10 cellular contexts compared by ENCODE assay signal in the genomic region with DNA sequence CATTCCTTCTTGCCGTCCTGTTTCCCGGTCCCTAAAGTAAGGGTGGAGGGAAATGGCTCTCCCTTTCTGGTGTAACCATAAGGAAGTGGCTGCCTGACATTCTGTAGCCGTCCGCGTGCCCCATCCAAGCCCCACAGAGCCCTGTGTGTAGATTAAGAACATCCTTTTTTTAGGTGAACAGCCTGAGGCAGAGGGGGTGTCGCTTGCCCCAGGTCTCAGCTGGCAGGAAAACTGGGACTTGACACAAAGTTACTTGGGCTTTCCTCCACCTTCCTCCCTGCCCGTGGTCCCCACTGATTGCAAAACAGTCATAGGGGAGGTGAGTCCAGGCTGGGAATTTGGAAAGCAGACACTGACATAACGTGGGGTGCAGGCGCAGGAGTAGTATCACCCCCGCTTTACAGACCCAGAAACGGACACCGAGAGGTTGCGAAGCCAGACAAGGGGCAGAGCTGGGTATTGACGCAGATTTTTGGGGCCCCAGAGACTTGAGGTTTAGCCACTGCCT. TPM values are rescaled to one million over a fixed set of nuclear protein-coding genes. Genes with fewer than 3 reads are reported as not detected.
A peak's percentile ranks its signal among the peaks of the same experiment; 100 is the strongest.
DNase-seq lines count a peak whose midpoint lies in the region; ATAC-seq and TF ChIP-seq lines count a peak whose summit lies in the region.
"Had no signal": no experiment of that assay in that cellular context is flagged by ENCODE, and none has a peak within 500 bp of the region (broad histone marks: within the 10 kb centered on the region; RNA-seq: fewer than 3 reads in every experiment).

No MANE protein-coding gene starts in this region.

- H3K9me3 ChIP-seq in breast epithelium, result no peaks in the 10 kb centered on the region
- no peaks in the 10 kb centered on the region for H3K9me3 ChIP-seq in mucosa of rectum (ENCODE audit: control insufficient read depth in 2 of 2, low read length in 2 of 2)

- H3K4me1 ChIP-seq in breast epithelium (peaks cover 4 to 10% of the 10 kb centered on the region in 2 donors), mucosa of rectum (ENCODE audit: control insufficient read depth in 2 of 2, insufficient read depth in 2 of 2, low read length in 2 of 2) (peaks cover 9 to 14% of the 10 kb centered on the region in 2 donors)

- peak overlapping the region; percentile 56 to 59 for H3K9ac ChIP-seq in mucosa of rectum (ENCODE audit: low read depth in 1 of 2, low read length in 2 of 2)

- in situ Hi-C loops in GM13977 (cut with MboI; ENCODE audit: low pct_unique_long_range_greater_than_20kb, low sequenced_read_pairs, unreplicated experiment), result no loop called here

- no peaks in the 10 kb centered on the region for H3K27me3 Mint-ChIP-seq in MCF 10A (ENCODE audit: insufficient read depth, unreplicated experiment)
- peaks cover 11% of the 10 kb centered on the region for H3K27me3 Mint-ChIP-seq in central memory CD8-positive, alpha-beta T cell
- no peaks in the 10 kb centered on the region for H3K27me3 Mint-ChIP-seq in type B pancreatic cell

- no peak for DNase-seq in breast epithelium (ENCODE audit: low spot score in 2 of 2)
- no peak for DNase-seq in MCF 10A (ENCODE audit: unreplicated experiment)
- no peak for DNase-seq in central memory CD8-positive, alpha-beta T cell (ENCODE audit: low spot score in 2 of 2)
- no peak for DNase-seq in type B pancreatic cell (ENCODE audit: extremely low spot score, unreplicated experiment)
- no peak for DNase-seq in D341Med (ENCODE audit: low spot score)
- DNase-seq in NCI-H82 (lab: John Stamatoyannopoulos, UW), result no peak
- DNase-seq in GM13977 (ENCODE audit: low spot score), result no peak

- H3K27ac Mint-ChIP-seq in MCF 10A (ENCODE audit: low read depth, unreplicated experiment), result no peak overlapping the region
- no peak overlapping the region for H3K27ac Mint-ChIP-seq in central memory CD8-positive, alpha-beta T cell (ENCODE audit: low read depth)
- peak overlapping the region; percentile 83 for H3K27ac Mint-ChIP-seq in type B pancreatic cell

- H3K4me3 ChIP-seq in breast epithelium (peak overlapping the region in 2 of 3 donors; percentile 57 to 82), mucosa of rectum (ENCODE audit: low read length in 2 of 2) (peak overlapping the region; percentile 48 to 62)

- no peaks in the 10 kb centered on the region for H3K27me3 ChIP-seq in breast epithelium
- no peaks in the 10 kb centered on the region for H3K27me3 ChIP-seq in mucosa of rectum (ENCODE audit: control insufficient read depth in 2 of 2, insufficient read depth in 2 of 2, low read length in 2 of 2)

- POLR2A ChIA-PET in MCF 10A (lab: Yijun Ruan, JAX), result no interaction called here

- intact Hi-C loops in breast epithelium (cut with DNase I; ENCODE audit: low total_unique reads), result no loop called here
- intact Hi-C loops in MCF 10A (cut with micrococcal nuclease), result no loop called here

- H3K27ac ChIP-seq in breast epithelium (peak overlapping the region; percentile 94 to 99), mucosa of rectum (ENCODE audit: low read depth in 2 of 2, low read length in 2 of 2) (peak overlapping the region; percentile 75 to 79)

- no peak for TF ChIP-seq CTCF in breast epithelium (IDR thresholded peaks at IDR 0.05)
- TF ChIP-seq CTCF in MCF 10A (IDR thresholded peaks at IDR 0.05; ENCODE audit: unreplicated experiment), result no peak
- TF ChIP-seq CTCF in type B pancreatic cell (conservative IDR thresholded peaks at IDR 0.05), result no peak
- no peak for TF ChIP-seq CTCF in GM13977 (IDR thresholded peaks at IDR 0.05; ENCODE audit: extremely low read depth, insufficient read depth, missing control alignments)

- BruUV-seq in MCF 10A (replicated peaks; lab: Mats Ljungman, UMichigan), result no TSS peak

- H3K9me3 Mint-ChIP-seq in MCF 10A (ENCODE audit: unreplicated experiment), result no peaks in the 10 kb centered on the region
- no peaks in the 10 kb centered on the region for H3K9me3 Mint-ChIP-seq in central memory CD8-positive, alpha-beta T cell
- H3K9me3 Mint-ChIP-seq in type B pancreatic cell, result no peaks in the 10 kb centered on the region

- H3K4me3 Mint-ChIP-seq in MCF 10A (ENCODE audit: unreplicated experiment), result no peak overlapping the region
- H3K4me3 Mint-ChIP-seq in central memory CD8-positive, alpha-beta T cell, result peak overlapping the region; percentile 53
- H3K4me3 Mint-ChIP-seq in type B pancreatic cell, result peak overlapping the region; percentile 72

- H3K4me1 Mint-ChIP-seq in MCF 10A (ENCODE audit: insufficient read depth, unreplicated experiment), result no peaks in the 10 kb centered on the region
- peaks cover 23% of the 10 kb centered on the region for H3K4me1 Mint-ChIP-seq in central memory CD8-positive, alpha-beta T cell
- H3K4me1 Mint-ChIP-seq in type B pancreatic cell (ENCODE audit: unreplicated experiment), result peaks cover 44% of the 10 kb centered on the region

- peak; percentile 21 for ATAC-seq in central memory CD8-positive, alpha-beta T cell (replicated peaks; ENCODE audit: extremely low read depth, poor library complexity, severe bottlenecking)

- H3K36me3 ChIP-seq in breast epithelium, result no peaks in the 10 kb centered on the region
- H3K36me3 ChIP-seq in mucosa of rectum (ENCODE audit: control insufficient read depth in 2 of 2, insufficient read depth in 2 of 2, low read length in 2 of 2), result no peaks in the 10 kb centered on the region

- no peak for TF ChIP-seq POLR2A in breast epithelium (IDR thresholded peaks at IDR 0.05)

- H3K36me3 Mint-ChIP-seq in MCF 10A (ENCODE audit: insufficient read depth, unreplicated experiment) (no peaks in the 10 kb centered on the region), type B pancreatic cell (no peaks in the 10 kb centered on the region)
- no peaks in the 10 kb centered on the region for H3K36me3 Mint-ChIP-seq in central memory CD8-positive, alpha-beta T cell (ENCODE audit: insufficient read depth)

- CTCF ChIA-PET in MCF 10A (lab: Yijun Ruan, JAX), result no interaction called here

RNA-seq across cellular contexts. Expression of gene C9orf50, which starts 22.8 kb away (rescaled TPM):
- total RNA-seq in breast epithelium (under 1 TPM in 1 of 3 donors, not detected in 2; 0.48 TPM), MCF 10A (2022) (0.20 TPM in 1 of 2 replicates, not detected in the other), type B pancreatic cell (ENCODE audit: low replicate concordance) (not detected in 2 replicates)
- total RNA-seq: activated CD8-positive, alpha-beta memory T cell treated with anti-CD3 and anti-CD28 coated beads for 36 hours; frontal cortex had no signal

RNA-seq across cellular contexts. Expression of gene NTMT1, which starts 27.8 kb away (rescaled TPM):
- total RNA-seq in breast epithelium (10 to 100 TPM; 17.8 to 31.1 (median 27.4) TPM), MCF 10A (2022) (32.9 and 49.2 TPM in 2 replicates), type B pancreatic cell (ENCODE audit: low replicate concordance) (31.4 and 33.5 TPM in 2 replicates)

RNA-seq across cellular contexts. Expression of gene ASB6, which starts 43.8 kb away (rescaled TPM):
- total RNA-seq in breast epithelium (10 to 100 TPM; 11.2 to 24.4 (median 21.6) TPM), MCF 10A (2022) (14.4 TPM in 2 replicates), type B pancreatic cell (ENCODE audit: low replicate concordance) (20.7 and 22.4 TPM in 2 replicates)
